Comparison of ENCODE assay signal across 1 cellular context in genomic region chr16:67277999-67278772, GRCh38.
TF ChIP-seq lines count a peak whose summit lies in the region.

No MANE protein-coding gene starts in this region.

TF ChIP-seq in GM23338, 12 proteins besides CTCF, POLR2A, EP300 and RAD21 (continued from another document):
- no peak for TF ChIP-seq ZNF462 (CRISPR knock-in tag; IDR thresholded peaks at IDR 0.05)
- TF ChIP-seq JUNB (IDR thresholded peaks at IDR 0.05; ENCODE audit: unreplicated experiment) = no peak
- TF ChIP-seq CREB1 (CRISPR knock-in tag; IDR thresholded peaks at IDR 0.05; ENCODE audit: low read depth) = no peak
- TF ChIP-seq ZNF331 (CRISPR knock-in tag; IDR thresholded peaks at IDR 0.05; ENCODE audit: low read depth) = no peak
- TF ChIP-seq NANOG (IDR thresholded peaks at IDR 0.05; ENCODE audit: borderline replicate concordance) = no peak
- no peak for TF ChIP-seq EZH2phosphoT487 (IDR thresholded peaks at IDR 0.05; ENCODE audit: unreplicated experiment)
- no peak for TF ChIP-seq EZH2 (IDR thresholded peaks at IDR 0.05; ENCODE audit: low read depth, unreplicated experiment)
- no peak for TF ChIP-seq STAT1 (IDR thresholded peaks at IDR 0.05; ENCODE audit: unreplicated experiment)
